ENCODE assay signal across 1 cellular context in genomic region chr7:100568176-100568935, GRCh38.
TF ChIP-seq lines count a peak whose summit lies in the region.

No MANE protein-coding gene starts in this region.

TF ChIP-seq in HepG2, 621 proteins besides CTCF, POLR2A, EP300 and RAD21 (continued from another document and continues in another):
- TF ChIP-seq, protein P1, sequence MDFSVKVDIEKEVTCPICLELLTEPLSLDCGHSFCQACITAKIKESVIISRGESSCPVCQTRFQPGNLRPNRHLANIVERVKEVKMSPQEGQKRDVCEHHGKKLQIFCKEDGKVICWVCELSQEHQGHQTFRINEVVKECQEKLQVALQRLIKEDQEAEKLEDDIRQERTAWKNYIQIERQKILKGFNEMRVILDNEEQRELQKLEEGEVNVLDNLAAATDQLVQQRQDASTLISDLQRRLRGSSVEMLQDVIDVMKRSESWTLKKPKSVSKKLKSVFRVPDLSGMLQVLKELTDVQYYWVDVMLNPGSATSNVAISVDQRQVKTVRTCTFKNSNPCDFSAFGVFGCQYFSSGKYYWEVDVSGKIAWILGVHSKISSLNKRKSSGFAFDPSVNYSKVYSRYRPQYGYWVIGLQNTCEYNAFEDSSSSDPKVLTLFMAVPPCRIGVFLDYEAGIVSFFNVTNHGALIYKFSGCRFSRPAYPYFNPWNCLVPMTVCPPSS (IDR thresholded peaks at IDR 0.05) = no peak
- TF ChIP-seq ZNF12 (CRISPR knock-in tag; IDR thresholded peaks at IDR 0.05) (no peak), STAT5B (CRISPR knock-in tag; IDR thresholded peaks at IDR 0.05) (no peak), ATF4 (CRISPR knock-in tag; IDR thresholded peaks at IDR 0.05) (peak in 1 of 2 experiments; percentile 23; a peak in 1 of 4 replicates), BCL3 (CRISPR knock-in tag; IDR thresholded peaks at IDR 0.05) (no peak), TSC22D2 (CRISPR knock-in tag; IDR thresholded peaks at IDR 0.05; ENCODE audit: borderline replicate concordance) (peak; percentile 55; the same call in 1 of the 2 replicates), ELF3 (CRISPR knock-in tag; IDR thresholded peaks at IDR 0.05) (peak; percentile 19; the same call in 1 of the 2 replicates), ZNF784 (CRISPR knock-in tag; IDR thresholded peaks at IDR 0.05; ENCODE audit: borderline replicate concordance) (peak; percentile 80), MAFK (conservative IDR thresholded peaks at IDR 0.05 in 1 of 2, IDR thresholded peaks at IDR 0.05 in 1 of 2; ENCODE audit: low read length in 2 of 2) (no peak), HMG20B (CRISPR knock-in tag; conservative IDR thresholded peaks at IDR 0.05) (no peak), ZNF263 (CRISPR knock-in tag; IDR thresholded peaks at IDR 0.05) (peak; percentile 53), RXRB (CRISPR knock-in tag; IDR thresholded peaks at IDR 0.05; ENCODE audit: borderline replicate concordance) (peak; percentile 81), ZFP62 (CRISPR knock-in tag; IDR thresholded peaks at IDR 0.05) (0 out of 2 replicates have a peak, but pooled peaks have one; percentile 69), BRD4 (CRISPR knock-in tag; IDR thresholded peaks at IDR 0.05) (peak; percentile 57), FUBP1 (CRISPR knock-in tag; IDR thresholded peaks at IDR 0.05; ENCODE audit: borderline replicate concordance) (peak; percentile 87; the same call in 1 of the 2 replicates), ZNF34 (CRISPR knock-in tag; IDR thresholded peaks at IDR 0.05; ENCODE audit: borderline replicate concordance) (no peak; the same call in 1 of the 2 replicates), ZNF281 (CRISPR knock-in tag; IDR thresholded peaks at IDR 0.05; ENCODE audit: borderline replicate concordance) (peak; percentile 99), SPEN (CRISPR knock-in tag; IDR thresholded peaks at IDR 0.05; ENCODE audit: low read depth) (peak; percentile 40; the same call in 1 of the 2 replicates), SRF (IDR thresholded peaks at IDR 0.05; ENCODE audit: low read depth, low read length) (no peak)
- TF ChIP-seq, protein P2, sequence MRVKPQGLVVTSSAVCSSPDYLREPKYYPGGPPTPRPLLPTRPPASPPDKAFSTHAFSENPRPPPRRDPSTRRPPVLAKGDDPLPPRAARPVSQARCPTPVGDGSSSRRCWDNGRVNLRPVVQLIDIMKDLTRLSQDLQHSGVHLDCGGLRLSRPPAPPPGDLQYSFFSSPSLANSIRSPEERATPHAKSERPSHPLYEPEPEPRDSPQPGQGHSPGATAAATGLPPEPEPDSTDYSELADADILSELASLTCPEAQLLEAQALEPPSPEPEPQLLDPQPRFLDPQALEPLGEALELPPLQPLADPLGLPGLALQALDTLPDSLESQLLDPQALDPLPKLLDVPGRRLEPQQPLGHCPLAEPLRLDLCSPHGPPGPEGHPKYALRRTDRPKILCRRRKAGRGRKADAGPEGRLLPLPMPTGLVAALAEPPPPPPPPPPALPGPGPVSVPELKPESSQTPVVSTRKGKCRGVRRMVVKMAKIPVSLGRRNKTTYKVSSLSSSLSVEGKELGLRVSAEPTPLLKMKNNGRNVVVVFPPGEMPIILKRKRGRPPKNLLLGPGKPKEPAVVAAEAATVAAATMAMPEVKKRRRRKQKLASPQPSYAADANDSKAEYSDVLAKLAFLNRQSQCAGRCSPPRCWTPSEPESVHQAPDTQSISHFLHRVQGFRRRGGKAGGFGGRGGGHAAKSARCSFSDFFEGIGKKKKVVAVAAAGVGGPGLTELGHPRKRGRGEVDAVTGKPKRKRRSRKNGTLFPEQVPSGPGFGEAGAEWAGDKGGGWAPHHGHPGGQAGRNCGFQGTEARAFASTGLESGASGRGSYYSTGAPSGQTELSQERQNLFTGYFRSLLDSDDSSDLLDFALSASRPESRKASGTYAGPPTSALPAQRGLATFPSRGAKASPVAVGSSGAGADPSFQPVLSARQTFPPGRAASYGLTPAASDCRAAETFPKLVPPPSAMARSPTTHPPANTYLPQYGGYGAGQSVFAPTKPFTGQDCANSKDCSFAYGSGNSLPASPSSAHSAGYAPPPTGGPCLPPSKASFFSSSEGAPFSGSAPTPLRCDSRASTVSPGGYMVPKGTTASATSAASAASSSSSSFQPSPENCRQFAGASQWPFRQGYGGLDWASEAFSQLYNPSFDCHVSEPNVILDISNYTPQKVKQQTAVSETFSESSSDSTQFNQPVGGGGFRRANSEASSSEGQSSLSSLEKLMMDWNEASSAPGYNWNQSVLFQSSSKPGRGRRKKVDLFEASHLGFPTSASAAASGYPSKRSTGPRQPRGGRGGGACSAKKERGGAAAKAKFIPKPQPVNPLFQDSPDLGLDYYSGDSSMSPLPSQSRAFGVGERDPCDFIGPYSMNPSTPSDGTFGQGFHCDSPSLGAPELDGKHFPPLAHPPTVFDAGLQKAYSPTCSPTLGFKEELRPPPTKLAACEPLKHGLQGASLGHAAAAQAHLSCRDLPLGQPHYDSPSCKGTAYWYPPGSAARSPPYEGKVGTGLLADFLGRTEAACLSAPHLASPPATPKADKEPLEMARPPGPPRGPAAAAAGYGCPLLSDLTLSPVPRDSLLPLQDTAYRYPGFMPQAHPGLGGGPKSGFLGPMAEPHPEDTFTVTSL (CRISPR knock-in tag; IDR thresholded peaks at IDR 0.05; ENCODE audit: borderline replicate concordance) = no peak
- TF ChIP-seq, protein P3, sequence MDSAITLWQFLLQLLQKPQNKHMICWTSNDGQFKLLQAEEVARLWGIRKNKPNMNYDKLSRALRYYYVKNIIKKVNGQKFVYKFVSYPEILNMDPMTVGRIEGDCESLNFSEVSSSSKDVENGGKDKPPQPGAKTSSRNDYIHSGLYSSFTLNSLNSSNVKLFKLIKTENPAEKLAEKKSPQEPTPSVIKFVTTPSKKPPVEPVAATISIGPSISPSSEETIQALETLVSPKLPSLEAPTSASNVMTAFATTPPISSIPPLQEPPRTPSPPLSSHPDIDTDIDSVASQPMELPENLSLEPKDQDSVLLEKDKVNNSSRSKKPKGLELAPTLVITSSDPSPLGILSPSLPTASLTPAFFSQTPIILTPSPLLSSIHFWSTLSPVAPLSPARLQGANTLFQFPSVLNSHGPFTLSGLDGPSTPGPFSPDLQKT (CRISPR knock-in tag; IDR thresholded peaks at IDR 0.05; ENCODE audit: borderline replicate concordance) = no peak; the same call in 1 of the 2 replicates
- TF ChIP-seq, protein P4, sequence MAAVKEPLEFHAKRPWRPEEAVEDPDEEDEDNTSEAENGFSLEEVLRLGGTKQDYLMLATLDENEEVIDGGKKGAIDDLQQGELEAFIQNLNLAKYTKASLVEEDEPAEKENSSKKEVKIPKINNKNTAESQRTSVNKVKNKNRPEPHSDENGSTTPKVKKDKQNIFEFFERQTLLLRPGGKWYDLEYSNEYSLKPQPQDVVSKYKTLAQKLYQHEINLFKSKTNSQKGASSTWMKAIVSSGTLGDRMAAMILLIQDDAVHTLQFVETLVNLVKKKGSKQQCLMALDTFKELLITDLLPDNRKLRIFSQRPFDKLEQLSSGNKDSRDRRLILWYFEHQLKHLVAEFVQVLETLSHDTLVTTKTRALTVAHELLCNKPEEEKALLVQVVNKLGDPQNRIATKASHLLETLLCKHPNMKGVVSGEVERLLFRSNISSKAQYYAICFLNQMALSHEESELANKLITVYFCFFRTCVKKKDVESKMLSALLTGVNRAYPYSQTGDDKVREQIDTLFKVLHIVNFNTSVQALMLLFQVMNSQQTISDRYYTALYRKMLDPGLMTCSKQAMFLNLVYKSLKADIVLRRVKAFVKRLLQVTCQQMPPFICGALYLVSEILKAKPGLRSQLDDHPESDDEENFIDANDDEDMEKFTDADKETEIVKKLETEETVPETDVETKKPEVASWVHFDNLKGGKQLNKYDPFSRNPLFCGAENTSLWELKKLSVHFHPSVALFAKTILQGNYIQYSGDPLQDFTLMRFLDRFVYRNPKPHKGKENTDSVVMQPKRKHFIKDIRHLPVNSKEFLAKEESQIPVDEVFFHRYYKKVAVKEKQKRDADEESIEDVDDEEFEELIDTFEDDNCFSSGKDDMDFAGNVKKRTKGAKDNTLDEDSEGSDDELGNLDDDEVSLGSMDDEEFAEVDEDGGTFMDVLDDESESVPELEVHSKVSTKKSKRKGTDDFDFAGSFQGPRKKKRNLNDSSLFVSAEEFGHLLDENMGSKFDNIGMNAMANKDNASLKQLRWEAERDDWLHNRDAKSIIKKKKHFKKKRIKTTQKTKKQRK (IDR thresholded peaks at IDR 0.05; ENCODE audit: low read length) = no peak
- TF ChIP-seq, protein P5, sequence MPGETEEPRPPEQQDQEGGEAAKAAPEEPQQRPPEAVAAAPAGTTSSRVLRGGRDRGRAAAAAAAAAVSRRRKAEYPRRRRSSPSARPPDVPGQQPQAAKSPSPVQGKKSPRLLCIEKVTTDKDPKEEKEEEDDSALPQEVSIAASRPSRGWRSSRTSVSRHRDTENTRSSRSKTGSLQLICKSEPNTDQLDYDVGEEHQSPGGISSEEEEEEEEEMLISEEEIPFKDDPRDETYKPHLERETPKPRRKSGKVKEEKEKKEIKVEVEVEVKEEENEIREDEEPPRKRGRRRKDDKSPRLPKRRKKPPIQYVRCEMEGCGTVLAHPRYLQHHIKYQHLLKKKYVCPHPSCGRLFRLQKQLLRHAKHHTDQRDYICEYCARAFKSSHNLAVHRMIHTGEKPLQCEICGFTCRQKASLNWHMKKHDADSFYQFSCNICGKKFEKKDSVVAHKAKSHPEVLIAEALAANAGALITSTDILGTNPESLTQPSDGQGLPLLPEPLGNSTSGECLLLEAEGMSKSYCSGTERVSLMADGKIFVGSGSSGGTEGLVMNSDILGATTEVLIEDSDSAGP (CRISPR knock-in tag; IDR thresholded peaks at IDR 0.05; ENCODE audit: borderline replicate concordance) = peak; percentile 54; the same call in 1 of the 2 replicates
- TF ChIP-seq, protein P6, sequence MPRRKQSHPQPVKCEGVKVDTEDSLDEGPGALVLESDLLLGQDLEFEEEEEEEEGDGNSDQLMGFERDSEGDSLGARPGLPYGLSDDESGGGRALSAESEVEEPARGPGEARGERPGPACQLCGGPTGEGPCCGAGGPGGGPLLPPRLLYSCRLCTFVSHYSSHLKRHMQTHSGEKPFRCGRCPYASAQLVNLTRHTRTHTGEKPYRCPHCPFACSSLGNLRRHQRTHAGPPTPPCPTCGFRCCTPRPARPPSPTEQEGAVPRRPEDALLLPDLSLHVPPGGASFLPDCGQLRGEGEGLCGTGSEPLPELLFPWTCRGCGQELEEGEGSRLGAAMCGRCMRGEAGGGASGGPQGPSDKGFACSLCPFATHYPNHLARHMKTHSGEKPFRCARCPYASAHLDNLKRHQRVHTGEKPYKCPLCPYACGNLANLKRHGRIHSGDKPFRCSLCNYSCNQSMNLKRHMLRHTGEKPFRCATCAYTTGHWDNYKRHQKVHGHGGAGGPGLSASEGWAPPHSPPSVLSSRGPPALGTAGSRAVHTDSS (CRISPR knock-in tag; conservative IDR thresholded peaks at IDR 0.05) = peak; percentile 94; the same call in 1 of the 2 replicates
